6 cellular contexts compared by ENCODE assay signal in genomic region chrX:48474127-48474526, GRCh38. TPM values are rescaled to one million over a fixed set of nuclear protein-coding genes. Genes with fewer than 3 reads are reported as not detected.
DNase-seq lines count a peak whose midpoint lies in the region; ATAC-seq and TF ChIP-seq lines count a peak whose summit lies in the region.

No MANE protein-coding gene starts in this region.

- no peaks in the 10 kb centered on the region for H3K27me3 ChIP-seq in DND-41 (ENCODE audit: insufficient read depth, low read length, poor library complexity)
- H3K27me3 ChIP-seq in Peyer's patch, result no peaks in the 10 kb centered on the region

- H3K36me3 ChIP-seq in DND-41 (ENCODE audit: insufficient read depth, low read length) (peaks cover 13% of the 10 kb centered on the region), Peyer's patch (no peaks in the 10 kb centered on the region)

- peak overlapping the region; percentile 88; the same call in 1 of the 2 replicates for H3K4me2 ChIP-seq in DND-41 (ENCODE audit: insufficient read depth, low read length)

- H3K9ac ChIP-seq in DND-41 (ENCODE audit: low read depth, low read length), result no peak overlapping the region

- H2AFZ ChIP-seq in DND-41 (ENCODE audit: low read depth, low read length), result no peak overlapping the region

- peak; percentile 59 for TF ChIP-seq CTCF in DND-41 (IDR thresholded peaks at IDR 0.05; ENCODE audit: borderline replicate concordance, extremely low read depth, low read length, poor library complexity, severe bottlenecking)
- TF ChIP-seq CTCF in LNCaP clone FGC (IDR thresholded peaks at IDR 0.05; ENCODE audit: control insufficient read depth, extremely low read depth, insufficient read depth), result peak; percentile 14; the same call in 1 of the 2 replicates
- no peak for TF ChIP-seq CTCF in Peyer's patch (IDR thresholded peaks at IDR 0.05)

- H3K4me3 ChIP-seq in DND-41 (ENCODE audit: low read depth in 1 of 2, low read length in 2 of 2), result no peak overlapping the region
- H3K4me3 ChIP-seq in LNCaP clone FGC (ENCODE audit: low read depth, low read length), result no peak overlapping the region
- H3K4me3 ChIP-seq in Peyer's patch, result no peak overlapping the region

- H3K4me1 ChIP-seq in DND-41 (ENCODE audit: insufficient read depth, low read length) (peaks cover 44% of the 10 kb centered on the region), Peyer's patch (no peaks in the 10 kb centered on the region)

- ATAC-seq in DND-41 (ENCODE audit: insufficient read depth, low read depth), result no peak

- no peaks in the 10 kb centered on the region for H3K9me3 ChIP-seq in DND-41 (ENCODE audit: insufficient read depth, low read length, severe bottlenecking)
- no peaks in the 10 kb centered on the region for H3K9me3 ChIP-seq in Peyer's patch

- DNase-seq in DND-41 (peak; percentile 36), LNCaP clone FGC (ENCODE audit: low read depth) (no peak), epithelial cell of prostate (ENCODE audit: low read depth, low spot score) (no peak), kidney glomerular epithelial cell (lab: John Stamatoyannopoulos, UW) (no peak), NCI-H526 treated with DMSO at 0.1 percent for 48 hours (lab: John Stamatoyannopoulos, UW) (no peak), Peyer's patch (no peak)

- no peak overlapping the region for H3K27ac ChIP-seq in DND-41 (ENCODE audit: low read length)
- H3K27ac ChIP-seq in epithelial cell of prostate, result peak overlapping the region; percentile 69
- no peak overlapping the region for H3K27ac ChIP-seq in Peyer's patch

- TF ChIP-seq POLR2A in Peyer's patch (IDR thresholded peaks at IDR 0.05), result no peak

- H4K20me1 ChIP-seq in DND-41 (ENCODE audit: insufficient read depth, low read length), result peaks cover 15% of the 10 kb centered on the region; the same call in 1 of the 2 replicates

- H3K79me2 ChIP-seq in DND-41 (ENCODE audit: insufficient read depth, low read length), result peaks cover 35% of the 10 kb centered on the region

RNA-seq across cellular contexts. Expression of gene FTSJ1, which starts 1.9 kb away (rescaled TPM):
- total RNA-seq in Peyer's patch, result 10 to 100 TPM; 12.5 to 67.7 (median 26.4) TPM

RNA-seq across cellular contexts. Expression of gene SLC38A5, which starts 4.1 kb away (rescaled TPM):
- total RNA-seq in Peyer's patch, result 10 to 100 TPM in 3 of 4 donors, 1 to 10 TPM in 1; 9.1 to 26.4 (median 10.9) TPM

RNA-seq across cellular contexts. Expression of gene PORCN, which starts 34.7 kb away (rescaled TPM):
- total RNA-seq in Peyer's patch, result 10 to 100 TPM in 1 of 4 donors, 1 to 10 TPM in 3; 3.7 to 11.4 (median 5.2) TPM

RNA-seq across cellular contexts. Expression of gene EBP, which starts 47.5 kb away (rescaled TPM):
- 100 to 1,000 TPM in 3 of 4 donors, 10 to 100 TPM in 1; 47.0 to 189 (median 134) TPM for total RNA-seq in Peyer's patch

Comparison
In these comparisons a context has a peak if more than half of its experiments do, and no peak if none do; other contexts are left out.
1. CTCF ChIP-seq: peak in DND-41 (single experiment) and LNCaP clone FGC (single experiment); none in Peyer's patch (0 of 6).